In the genomic region with DNA sequence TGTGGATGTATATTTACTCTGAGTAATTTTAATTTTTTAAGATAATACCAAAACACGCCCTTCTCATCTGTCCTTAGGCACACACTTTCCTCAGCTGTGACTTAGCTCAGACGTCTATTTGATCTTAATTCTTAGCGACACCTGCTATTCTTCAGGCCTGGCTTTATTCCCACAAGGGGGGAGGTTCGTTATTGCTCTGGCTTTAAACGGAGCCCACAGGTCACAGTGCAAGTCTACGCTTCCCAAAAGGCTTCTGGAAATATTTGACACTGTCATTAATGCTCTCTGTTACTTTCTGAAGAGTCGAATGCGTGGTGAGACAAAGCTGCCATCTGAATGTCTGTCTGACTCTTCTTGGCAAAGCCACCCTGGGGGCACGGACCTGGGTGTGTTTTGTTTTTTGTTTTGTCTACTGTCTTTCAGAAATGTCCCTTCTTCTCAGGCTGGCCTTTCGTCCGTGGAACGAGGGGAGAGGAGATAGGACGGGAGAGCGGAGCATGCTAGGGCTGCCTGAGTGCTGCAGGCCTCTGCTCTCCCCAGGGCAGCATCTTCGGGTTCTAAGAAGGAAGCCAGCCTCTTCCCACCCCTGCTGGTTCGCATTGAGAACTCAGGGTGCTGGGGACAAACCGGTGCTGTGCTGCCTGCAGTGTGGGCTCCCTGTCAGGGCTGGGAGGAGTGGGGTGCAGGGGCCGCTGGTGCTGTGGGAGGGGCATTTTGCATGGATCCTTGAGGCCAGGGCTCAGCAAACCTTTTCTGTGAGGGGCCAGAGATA, we compare ENCODE assay signal across 16 cellular contexts.
"Had no signal": no experiment of that assay in that cellular context is flagged by ENCODE, and none has a peak within 500 bp of the region (broad histone marks: within the 10 kb centered on the region; RNA-seq: fewer than 3 reads in every experiment).

No MANE protein-coding gene starts in this region.

- H3K36me3 Mint-ChIP-seq: activated naive CD8-positive, alpha-beta T cell; memory B cell had no signal

- H3K27ac ChIP-seq: esophagus squamous epithelium, foreskin keratinocyte, prostate gland, upper lobe of right lung had no signal

- H3K4me3 ChIP-seq: esophagus squamous epithelium, prostate gland, upper lobe of right lung had no signal

- H3K4me1 ChIP-seq: prostate gland had no signal

- H3K36me3 ChIP-seq: esophagus squamous epithelium, prostate gland, upper lobe of right lung had no signal

- H3K27me3 Mint-ChIP-seq: activated naive CD8-positive, alpha-beta T cell had no signal

- H3K4me3 Mint-ChIP-seq: activated naive CD8-positive, alpha-beta T cell; memory B cell had no signal

- ATAC-seq: foreskin keratinocyte, left lobe of liver, upper lobe of right lung had no signal

- H3K27ac Mint-ChIP-seq: activated naive CD8-positive, alpha-beta T cell; memory B cell had no signal

- H3K9me3 ChIP-seq: prostate gland, upper lobe of right lung had no signal

- H3K4me1 Mint-ChIP-seq: memory B cell had no signal

- H3K27me3 ChIP-seq: esophagus squamous epithelium, foreskin keratinocyte, upper lobe of right lung had no signal

- DNase-seq: activated CD4-positive, alpha-beta T cell treated with anti-CD3 and anti-CD28 coated beads for 1 hour; activated CD4-positive, alpha-beta T cell treated with anti-CD3 and anti-CD28 coated beads, Interleukin-2, amount 50 U/mL, for 48 hours; activated gamma-delta T cell; activated T-cell treated with anti-CD3 and anti-CD28 coated beads, Interleukin-2, amount 50 U/mL, for 48 hours; amygdala; esophagus squamous epithelium; foreskin keratinocyte; stimulated activated CD4-positive, alpha-beta T cell treated with anti-CD3 and anti-CD28 coated beads, Interleukin-12 subunit alpha, Interleukin-12 subunit beta, amount 100 ng/mL, for 4 hours; stimulated activated naive CD4-positive, alpha-beta T cell; substantia nigra; T-helper 9 cell; upper lobe of right lung had no signal
